Comparison of ENCODE assay signal across 1 cellular context in the genomic region with DNA sequence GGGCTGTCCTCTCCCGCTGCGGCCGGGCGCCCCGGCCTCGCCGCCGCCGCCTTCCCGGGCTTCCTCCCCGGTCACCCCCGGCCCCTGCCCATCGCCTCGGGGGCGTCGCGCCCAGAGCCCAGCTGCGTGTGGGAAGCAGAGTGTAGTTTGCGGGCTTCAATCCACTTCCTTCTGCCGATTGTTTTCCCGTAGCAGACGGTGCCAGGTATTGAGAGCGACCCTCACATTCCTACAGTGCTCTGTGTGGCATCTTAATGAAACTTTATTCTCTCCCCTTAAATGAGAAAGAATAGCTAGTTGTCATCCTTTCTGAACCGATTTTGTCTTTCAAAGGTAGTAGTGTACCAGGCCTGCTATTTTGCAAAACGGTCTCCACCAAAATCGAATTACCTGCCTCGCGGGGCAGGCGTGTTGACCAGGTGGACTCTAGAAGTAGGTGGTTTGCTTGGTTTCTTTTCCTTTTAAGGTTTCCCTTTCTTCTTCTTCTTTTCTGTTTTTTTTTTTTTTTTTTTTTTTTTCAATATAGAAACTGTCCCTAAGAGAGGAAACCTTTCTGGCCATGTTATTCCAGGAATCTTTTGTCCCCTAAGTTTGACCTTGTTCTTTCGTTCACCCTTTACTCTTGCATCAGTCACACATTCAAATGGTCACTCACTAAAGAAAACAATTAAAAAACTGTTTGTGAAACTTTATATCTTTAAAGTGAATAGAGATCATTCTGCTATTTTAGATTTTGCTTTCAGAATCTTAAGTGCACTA.
TF ChIP-seq lines count a peak whose summit lies in the region.

No MANE protein-coding gene starts in this region.

TF ChIP-seq in H1, 55 proteins besides CTCF, POLR2A, EP300 and RAD21 (continued from another document):
- TF ChIP-seq KDM4A (IDR thresholded peaks at IDR 0.05; ENCODE audit: low read depth, low read length, severe bottlenecking) (peak; percentile 28), TAF1 (IDR thresholded peaks at IDR 0.05; ENCODE audit: low read depth, low read length) (no peak), RBBP5 (IDR thresholded peaks at IDR 0.05; ENCODE audit: borderline replicate concordance, low read depth, low read length) (0 out of 2 replicates have a peak, but pooled peaks have one; percentile 37), BCL11A (IDR thresholded peaks at IDR 0.05; ENCODE audit: low read depth in 2 of 2, low read length in 2 of 2) (no peak)
